Comparison of ENCODE assay signal across 10 cellular contexts in genomic region chr19:18389095-18389735, GRCh38. TPM values are rescaled to one million over a fixed set of nuclear protein-coding genes. Genes with fewer than 3 reads are reported as not detected.
DNase-seq lines count a peak whose midpoint lies in the region; ATAC-seq and TF ChIP-seq lines count a peak whose summit lies in the region.
"Had no signal": no experiment of that assay in that cellular context is flagged by ENCODE, and none has a peak within 500 bp of the region (broad histone marks: within the 10 kb centered on the region; RNA-seq: fewer than 3 reads in every experiment).

No MANE protein-coding gene starts in this region.

- CTCF ChIA-PET in MCF 10A (lab: Yijun Ruan, JAX) (interaction anchor here (0.6 to 5.5 kb wide), 18 partner anchors 9 to 461 kb away, joined by 3 to 61 read pairs (median 5); partner anchors contain the start of gene LRRC25), mammary epithelial cell (lab: Charles Lee; ENCODE audit: low non-redundant PET) (no interaction called here), WTC11 (lab: Charles Lee) (interaction anchor here (0.6 to 6.1 kb wide), 23 partner anchors 8 to 1030 kb away, joined by 3 to 106 read pairs (median 15); partner anchors contain the start of genes JUND, LRRC25, LSM4 and SSBP4)

- dilution Hi-C loops in mammary epithelial cell (cut with HindIII; ENCODE audit: low sequenced_read_pairs): no loop called here

- H3K36me3 Mint-ChIP-seq in MCF 10A (ENCODE audit: insufficient read depth, unreplicated experiment): peaks cover 43% of the 10 kb centered on the region
- peaks cover 11% of the 10 kb centered on the region for H3K36me3 Mint-ChIP-seq in WTC11
- H3K36me3 Mint-ChIP-seq in immature natural killer cell: peaks cover 0 to 4% (median 0%) of the 10 kb centered on the region in 3 donors
- H3K36me3 Mint-ChIP-seq in stimulated activated memory B cell treated with anti-CD40 and anti-IgM and Interleukin-4, amounts not matched to agents 10 μg/mL and 1 μg/mL and 100 μg/mL, for 72 hours: peaks cover 14% of the 10 kb centered on the region

- 89% methylated on average over 8 of the region's 8 CpGs for WGBS in mammary epithelial cell (ENCODE audit: low coverage, missing lambda C conversion rate)

- POLR2A ChIA-PET in MCF 10A (lab: Yijun Ruan, JAX) (interaction anchor here (0.6 to 5.5 kb wide), 7 partner anchors 9 to 1174 kb away, joined by 3 to 44 read pairs (median 4); partner anchors contain the start of genes JUND and SSBP4), WTC11 (lab: Charles Lee) (interaction anchor here (0.6 to 3.3 kb wide), 3 partner anchors 35 to 109 kb away, joined by 4 to 28 read pairs (median 4); partner anchors contain the start of gene JUND)

- H4K20me1 ChIP-seq in mammary epithelial cell (ENCODE audit: insufficient read depth, low read length): no peaks in the 10 kb centered on the region

- no peaks in the 10 kb centered on the region for H3K9me3 Mint-ChIP-seq in MCF 10A (ENCODE audit: unreplicated experiment)
- no peaks in the 10 kb centered on the region for H3K9me3 Mint-ChIP-seq in WTC11
- no peaks in the 10 kb centered on the region for H3K9me3 Mint-ChIP-seq in immature natural killer cell
- peaks cover 2% of the 10 kb centered on the region for H3K9me3 Mint-ChIP-seq in stimulated activated memory B cell treated with anti-CD40 and anti-IgM and Interleukin-4, amounts not matched to agents 10 μg/mL and 1 μg/mL and 100 μg/mL, for 72 hours

- H3K4me2 ChIP-seq in mammary epithelial cell (ENCODE audit: insufficient read depth, low read depth, low read length): no peak overlapping the region

- H3K79me2 ChIP-seq in mammary epithelial cell (ENCODE audit: insufficient read depth, low read length): peaks cover 12% of the 10 kb centered on the region

- in situ Hi-C loops in mammary epithelial cell (cut with MboI; ENCODE audit: low sequenced_read_pairs in 2 of 2): no loop called here

- ATAC-seq in WTC11: no peak
- ATAC-seq in stimulated activated memory B cell treated with anti-CD40 and anti-IgM and Interleukin-4, amounts not matched to agents 10 μg/mL and 1 μg/mL and 100 μg/mL, for 72 hours: no peak

- TF ChIP-seq CTCF in MCF 10A (IDR thresholded peaks at IDR 0.05; ENCODE audit: unreplicated experiment) (no peak), mammary epithelial cell (conservative IDR thresholded peaks at IDR 0.05 in 1 of 2, IDR thresholded peaks at IDR 0.05 in 1 of 2; ENCODE audit: extremely low read depth in 1 of 2, insufficient read depth in 1 of 2, low read depth in 1 of 2, low read length in 2 of 2) (no peak), WTC11 (IDR thresholded peaks at IDR 0.05) (no peak)

- intact Hi-C loops in MCF 10A (cut with micrococcal nuclease): no loop called here
- intact Hi-C loops in mammary epithelial cell (cut with micrococcal nuclease): no loop called here

- H3K9me3 ChIP-seq in mammary epithelial cell (replicated peaks; ENCODE audit: insufficient read depth, low read length): no peaks in the 10 kb centered on the region

- H3K36me3 ChIP-seq in mammary epithelial cell (ENCODE audit: insufficient read depth, low read length): no peaks in the 10 kb centered on the region

- DNase-seq in MCF 10A (ENCODE audit: unreplicated experiment) (no peak), mammary epithelial cell (no peak), WTC11 (ENCODE audit: low spot score) (no peak), immature natural killer cell (no peak), NCI-H1048 (lab: John Stamatoyannopoulos, UW) (no peak), HK-2 (ENCODE audit: unreplicated experiment) (no peak)
- no peak for DNase-seq in stimulated activated CD4-positive, alpha-beta T cell treated with anti-CD3 and anti-CD28 coated beads, Interleukin-1b, Interleukin-23, amount 100 ng/mL, for 48 hours
- DNase-seq: cerebellar nuclear complex, GF-D8 had no signal

- H2AFZ ChIP-seq in mammary epithelial cell (ENCODE audit: low read depth, low read length): no peak overlapping the region

- H3K27me3 Mint-ChIP-seq in MCF 10A (ENCODE audit: insufficient read depth, unreplicated experiment) (no peaks in the 10 kb centered on the region), WTC11 (ENCODE audit: low read depth) (peaks cover 32% of the 10 kb centered on the region), immature natural killer cell (ENCODE audit: low read depth in 3 of 3) (peaks cover 0 to 15% (median 1%) of the 10 kb centered on the region in 3 donors)
- peaks cover 27% of the 10 kb centered on the region for H3K27me3 Mint-ChIP-seq in stimulated activated memory B cell treated with anti-CD40 and anti-IgM and Interleukin-4, amounts not matched to agents 10 μg/mL and 1 μg/mL and 100 μg/mL, for 72 hours

- H3K4me1 ChIP-seq in mammary epithelial cell (ENCODE audit: insufficient read depth, low read length): peaks cover 26% of the 10 kb centered on the region

- H3K4me3 Mint-ChIP-seq in MCF 10A (ENCODE audit: unreplicated experiment) (peak overlapping the region; percentile 79), WTC11 (no peak overlapping the region), immature natural killer cell (peak overlapping the region; percentile 63 to 84 (median 81))
- H3K4me3 Mint-ChIP-seq in stimulated activated memory B cell treated with anti-CD40 and anti-IgM and Interleukin-4, amounts not matched to agents 10 μg/mL and 1 μg/mL and 100 μg/mL, for 72 hours: no peak overlapping the region

- BruUV-seq in MCF 10A (replicated peaks; lab: Mats Ljungman, UMichigan) (no TSS peak), mammary epithelial cell (replicated peaks; lab: Mats Ljungman, UMichigan) (no TSS peak)

- H3K9ac ChIP-seq in mammary epithelial cell (ENCODE audit: insufficient read depth, low read length): no peak overlapping the region

- H3K4me3 ChIP-seq in mammary epithelial cell (replicated peaks in 1 of 3; ENCODE audit: insufficient read depth in 1 of 3, low read depth in 2 of 3, low read length in 3 of 3): no peak overlapping the region

- no peak overlapping the region for H3K27ac ChIP-seq in mammary epithelial cell (ENCODE audit: insufficient read depth, low read depth, low read length)

- no peak overlapping the region for H3K27ac Mint-ChIP-seq in MCF 10A (ENCODE audit: low read depth, unreplicated experiment)
- H3K27ac Mint-ChIP-seq in WTC11: no peak overlapping the region
- H3K27ac Mint-ChIP-seq in immature natural killer cell: peak overlapping the region in 3 of 6 donors; percentile 11 to 35 (median 14)
- peak overlapping the region; percentile 58 for H3K27ac Mint-ChIP-seq in stimulated activated memory B cell treated with anti-CD40 and anti-IgM and Interleukin-4, amounts not matched to agents 10 μg/mL and 1 μg/mL and 100 μg/mL, for 72 hours

- no peaks in the 10 kb centered on the region for H3K27me3 ChIP-seq in mammary epithelial cell (ENCODE audit: insufficient read depth, low read length)

- H3K4me1 Mint-ChIP-seq in MCF 10A (ENCODE audit: insufficient read depth, unreplicated experiment) (peaks cover 23% of the 10 kb centered on the region), WTC11 (peaks cover 29% of the 10 kb centered on the region), immature natural killer cell (peaks cover 14 to 16% of the 10 kb centered on the region in 2 donors)
- peaks cover 38% of the 10 kb centered on the region for H3K4me1 Mint-ChIP-seq in stimulated activated memory B cell treated with anti-CD40 and anti-IgM and Interleukin-4, amounts not matched to agents 10 μg/mL and 1 μg/mL and 100 μg/mL, for 72 hours

TF ChIP-seq in WTC11, 78 proteins besides CTCF, POLR2A, EP300 and RAD21 (continues in another document):
- TF ChIP-seq E2F1 (CRISPR knock-in tag; IDR thresholded peaks at IDR 0.05) (no peak), ZNF121 (CRISPR knock-in tag; IDR thresholded peaks at IDR 0.05) (peak; percentile 18; the same call in 1 of the 2 replicates), MAX (CRISPR knock-in tag; IDR thresholded peaks at IDR 0.05) (no peak), SOX15 (CRISPR knock-in tag; IDR thresholded peaks at IDR 0.05) (no peak)

RNA-seq across cellular contexts. Expression of gene GDF15, which starts 3.3 kb away (rescaled TPM):
- 193 and 288 TPM in 2 replicates for total RNA-seq in MCF 10A (2022)
- total RNA-seq in mammary epithelial cell: 10 to 100 TPM; 78.7 to 93.2 TPM
- polyA plus RNA-seq in mammary epithelial cell: 21.2 TPM
- polyA minus RNA-seq in mammary epithelial cell: 1.8 TPM
- 18.3 to 27.3 TPM (median 19.1 TPM) in 3 replicates for total RNA-seq in WTC11 (2021)
- polyA plus RNA-seq in immature natural killer cell: not detected

RNA-seq across cellular contexts. Expression of gene LRRC25, which starts 8.2 kb away (rescaled TPM):
- total RNA-seq in MCF 10A (2022) (not detected in 2 replicates), mammary epithelial cell (not detected), WTC11 (2021) (0.07 to 0.31 TPM (median 0.18 TPM) in 3 replicates)
- polyA plus RNA-seq in mammary epithelial cell (not detected), immature natural killer cell (10 to 100 TPM in 1 of 3 donors, 1 to 10 TPM in 2; 2.7 to 18.1 (median 7.7) TPM)
- not detected for polyA minus RNA-seq in mammary epithelial cell

RNA-seq across cellular contexts. Expression of gene SSBP4, which starts 30.0 kb away (rescaled TPM):
- total RNA-seq in MCF 10A (2022) (22.3 and 26.3 TPM in 2 replicates), mammary epithelial cell (10 to 100 TPM; 34.0 to 41.0 TPM), WTC11 (2021) (44.5 to 51.2 TPM (median 47.4 TPM) in 3 replicates)
- polyA plus RNA-seq in mammary epithelial cell (14.3 TPM), immature natural killer cell (100 to 1,000 TPM in 2 of 3 donors, 10 to 100 TPM in 1; 73.5 to 122 (median 107) TPM)
- 1.7 TPM for polyA minus RNA-seq in mammary epithelial cell

RNA-seq across cellular contexts. Expression of gene ISYNA1, which starts 48.7 kb away (rescaled TPM):
- total RNA-seq in MCF 10A (2022): 6.8 and 7.7 TPM in 2 replicates
- 10 to 100 TPM; 13.0 to 26.3 TPM for total RNA-seq in mammary epithelial cell
- polyA plus RNA-seq in mammary epithelial cell: 14.9 TPM
- polyA minus RNA-seq in mammary epithelial cell: 10.4 TPM
- total RNA-seq in WTC11 (2021): 236 to 310 TPM (median 307 TPM) in 3 replicates
- polyA plus RNA-seq in immature natural killer cell: 10 to 100 TPM; 29.7 to 32.2 (median 31.2) TPM

RNA-seq across cellular contexts. Expression of gene PGPEP1, which starts 48.8 kb away (rescaled TPM):
- 6.5 and 11.9 TPM in 2 replicates for total RNA-seq in MCF 10A (2022)
- 10 to 100 TPM; 16.3 to 18.7 TPM for total RNA-seq in mammary epithelial cell
- polyA plus RNA-seq in mammary epithelial cell: 4.5 TPM
- polyA minus RNA-seq in mammary epithelial cell: 7.3 TPM
- 39.2 to 68.1 TPM (median 40.8 TPM) in 3 replicates for total RNA-seq in WTC11 (2021)
- polyA plus RNA-seq in immature natural killer cell: 10 to 100 TPM in 2 of 3 donors, 1 to 10 TPM in 1; 8.2 to 20.6 (median 17.5) TPM

Comparison
In these comparisons a context has a peak if more than half of its experiments do, and no peak if none do; other contexts are left out.
1. H3K4me3 Mint-ChIP-seq: peak in MCF 10A (single experiment) and immature natural killer cell (5 of 5); none in WTC11 (single experiment) and stimulated activated memory B cell treated with anti-CD40 and anti-IgM and Interleukin-4, amounts not matched to agents 10 μg/mL and 1 μg/mL and 100 μg/mL, for 72 hours (single experiment).